In genomic region chr9:109510506-109510905, GRCh38 we compare ENCODE assay signal across 21 cellular contexts.
"Had no signal": no experiment of that assay in that cellular context is flagged by ENCODE, and none has a peak within 500 bp of the region (broad histone marks: within the 10 kb centered on the region; RNA-seq: fewer than 3 reads in every experiment).

No MANE protein-coding gene starts in this region.

- H3K9ac ChIP-seq: parathyroid adenoma had no signal

- DNase-seq: colonic mucosa; effector CD8-positive, alpha-beta T cell; endodermal cell; erythroblast; esophagus squamous epithelium; foreskin fibroblast; gastrocnemius medialis; head of caudate nucleus; kidney; mesenchymal stem cell; mucosa of descending colon; naive B cell; stimulated activated CD4-positive, alpha-beta T cell treated with anti-CD3 and anti-CD28 coated beads, Interleukin-2, amount 100 ng/mL, for 48 hours; stimulated activated naive B cell treated with anti-CD40 and anti-IgM and Interleukin-4, amounts not matched to agents 10 μg/mL and 1 μg/mL and 100 μg/mL, for 72 hours; upper lobe of right lung; uterus had no signal

- H3K4me1 ChIP-seq: colonic mucosa, parathyroid adenoma, tibial nerve, upper lobe of right lung, uterus had no signal

- H2AFZ ChIP-seq: parathyroid adenoma had no signal

- H3K27me3 ChIP-seq: colonic mucosa, esophagus squamous epithelium, gastrocnemius medialis, right lobe of liver, tibial nerve, upper lobe of right lung, uterus had no signal

- H3K27ac ChIP-seq: colonic mucosa, parathyroid adenoma, right lobe of liver, tibial nerve, upper lobe of right lung, uterus had no signal

- H3K9me3 ChIP-seq: colonic mucosa, esophagus squamous epithelium, gastrocnemius medialis, mucosa of descending colon, right lobe of liver, thoracic aorta, tibial nerve, upper lobe of right lung, uterus had no signal

- H3K79me2 ChIP-seq: parathyroid adenoma had no signal

- H3K4me3 ChIP-seq: colonic mucosa, esophagus squamous epithelium, gastrocnemius medialis, lung, mucosa of descending colon, right lobe of liver, thoracic aorta, tibial nerve, upper lobe of right lung, uterus had no signal

- H3K36me3 ChIP-seq: colonic mucosa, esophagus squamous epithelium, gastrocnemius medialis, right lobe of liver, thoracic aorta, tibial nerve, upper lobe of right lung, uterus had no signal
